In genomic region chr11:119727523-119728081, GRCh38 we compare ENCODE assay signal across 8 cellular contexts. TPM values are rescaled to one million over a fixed set of nuclear protein-coding genes. Genes with fewer than 3 reads are reported as not detected.
A peak's percentile ranks its signal among the peaks of the same experiment; 100 is the strongest.
DNase-seq lines count a peak whose midpoint lies in the region; ATAC-seq and TF ChIP-seq lines count a peak whose summit lies in the region.

No MANE protein-coding gene starts in this region.

- H3K9me3 ChIP-seq in body of pancreas, result no peaks in the 10 kb centered on the region

- no peaks in the 10 kb centered on the region for H3K36me3 ChIP-seq in body of pancreas (replicated peaks in 1 of 2; ENCODE audit: insufficient read depth in 1 of 2, low read depth in 2 of 2)

- WGBS in body of pancreas, 2 donors, result 0% methylated on average over 22 to 39 of the region's 45 CpGs

- no peaks in the 10 kb centered on the region for H3K9me3 Mint-ChIP-seq in stimulated activated naive CD8-positive, alpha-beta T cell treated with anti-CD3 and anti-CD28 coated beads, Interleukin-15, amount 100 ng/mL, for 72 hours

- intact Hi-C loops in body of pancreas (cut with DNase I), result no loop called here

- H3K4me1 ChIP-seq in body of pancreas, result peaks cover 48% of the 10 kb centered on the region

- ATAC-seq in body of pancreas (peak; percentile 24), HG03442 (IDR thresholded peaks at IDR 0.05; ENCODE audit: unreplicated experiment) (no peak), HG02884 (IDR thresholded peaks at IDR 0.05; ENCODE audit: unreplicated experiment) (no peak)
- no peak for ATAC-seq in stimulated activated naive CD8-positive, alpha-beta T cell treated with anti-CD3 and anti-CD28 coated beads, Interleukin-15, amount 100 ng/mL, for 72 hours

- peak overlapping the region; percentile 84 to 86 for H3K4me3 Mint-ChIP-seq in stimulated activated naive CD8-positive, alpha-beta T cell treated with anti-CD3 and anti-CD28 coated beads, Interleukin-15, amount 100 ng/mL, for 72 hours

- no peak for TF ChIP-seq POLR2A in body of pancreas (IDR thresholded peaks at IDR 0.05)

- H3K27me3 Mint-ChIP-seq in stimulated activated naive CD8-positive, alpha-beta T cell treated with anti-CD3 and anti-CD28 coated beads, Interleukin-15, amount 100 ng/mL, for 72 hours, result peaks cover 61% of the 10 kb centered on the region

- peaks cover 17% of the 10 kb centered on the region for H3K4me1 Mint-ChIP-seq in stimulated activated naive CD8-positive, alpha-beta T cell treated with anti-CD3 and anti-CD28 coated beads, Interleukin-15, amount 100 ng/mL, for 72 hours

- H3K27ac Mint-ChIP-seq in stimulated activated naive CD8-positive, alpha-beta T cell treated with anti-CD3 and anti-CD28 coated beads, Interleukin-15, amount 100 ng/mL, for 72 hours, result no peak overlapping the region

- H3K27ac ChIP-seq in body of pancreas, result peak overlapping the region; percentile 89 to 95 (median 90)

- H3K4me3 ChIP-seq in body of pancreas, result peak overlapping the region; percentile 75 to 99

- no peaks in the 10 kb centered on the region for H3K27me3 ChIP-seq in body of pancreas

- peak in 5 of 7 experiments; percentile 19 to 35 (median 29) for TF ChIP-seq CTCF in body of pancreas (IDR thresholded peaks at IDR 0.05)

- peak; percentile 14 to 35 for DNase-seq in NCI-H2081 (lab: John Stamatoyannopoulos, UW)
- DNase-seq in NCI-H2081 treated with DMSO at 0.1 percent for 48 hours (lab: John Stamatoyannopoulos, UW), result no peak
- peak; percentile 33 for DNase-seq in NCI-H1092 treated with DMSO at 0.1 percent for 48 hours (lab: John Stamatoyannopoulos, UW)
- peak; percentile 40 to 69 (median 58) for DNase-seq in body of pancreas
- peak; percentile 71 for DNase-seq in islet precursor cell
- DNase-seq in stimulated activated naive CD8-positive, alpha-beta T cell treated with anti-CD3 and anti-CD28 coated beads, Interleukin-15, amount 100 ng/mL, for 72 hours, result no peak

RNA-seq across cellular contexts. Expression of gene NECTIN1, which starts 1.4 kb away (rescaled TPM):
- 10 to 100 TPM in 1 of 2 donors, 1 to 10 TPM in 1; 7.3 to 31.6 TPM for total RNA-seq in body of pancreas

Comparison
In these comparisons a context has a peak if more than half of its experiments do, and no peak if none do; other contexts are left out.
1. DNase-seq: peak in NCI-H2081 (2 of 2), NCI-H1092 treated with DMSO at 0.1 percent for 48 hours (single experiment), body of pancreas (4 of 4) and islet precursor cell (single experiment); none in NCI-H2081 treated with DMSO at 0.1 percent for 48 hours (single experiment) and stimulated activated naive CD8-positive, alpha-beta T cell treated with anti-CD3 and anti-CD28 coated beads, Interleukin-15, amount 100 ng/mL, for 72 hours (0 of 2).